Comparison of ENCODE assay signal across 9 cellular contexts in genomic region chr13:35953537-35954206, GRCh38.
A peak's percentile ranks its signal among the peaks of the same experiment; 100 is the strongest.
DNase-seq lines count a peak whose midpoint lies in the region; ATAC-seq and TF ChIP-seq lines count a peak whose summit lies in the region.
"Had no signal": no experiment of that assay in that cellular context is flagged by ENCODE, and none has a peak within 500 bp of the region (broad histone marks: within the 10 kb centered on the region; RNA-seq: fewer than 3 reads in every experiment).

No MANE protein-coding gene starts in this region.

- H3K9me3 Mint-ChIP-seq in Caco-2 (ENCODE audit: unreplicated experiment): no peaks in the 10 kb centered on the region

- no peak for TF ChIP-seq POLR2A in thyroid gland (IDR thresholded peaks at IDR 0.05)

- H3K9me3 ChIP-seq in Caco-2 (no peaks in the 10 kb centered on the region), thyroid gland (no peaks in the 10 kb centered on the region)
- H3K9me3 ChIP-seq: neutrophil had no signal

- WGBS in thyroid gland, 2 donors: 26 to 27% methylated on average over 12 of the region's 12 CpGs

- H3K36me3 ChIP-seq in Caco-2 (ENCODE audit: control insufficient read depth, insufficient read depth, low read length): no peaks in the 10 kb centered on the region
- no peaks in the 10 kb centered on the region for H3K36me3 ChIP-seq in thyroid gland
- H3K36me3 ChIP-seq: neutrophil had no signal

- TF ChIP-seq CTCF in Caco-2 (IDR thresholded peaks at IDR 0.05; ENCODE audit: insufficient read depth in 1 of 2, low read depth in 1 of 2, low read length in 1 of 2, severe bottlenecking in 1 of 2, unreplicated experiment in 1 of 2) (peak in 1 of 2 experiments; percentile 21), thyroid gland (IDR thresholded peaks at IDR 0.05) (peak in 4 of 6 experiments; percentile 38 to 47 (median 40))

- ATAC-seq in HG03432 (IDR thresholded peaks at IDR 0.05; ENCODE audit: unreplicated experiment) (peak; percentile 71), left colon (peak; percentile 47), GM18861 (IDR thresholded peaks at IDR 0.05; ENCODE audit: unreplicated experiment) (no peak)

- no TSS peak for BruUV-seq in Caco-2 (replicated peaks; lab: Mats Ljungman, UMichigan)

- H3K27ac ChIP-seq in cingulate gyrus (ENCODE audit: low read depth, low read length): peak overlapping the region; percentile 75
- no peak overlapping the region for H3K27ac ChIP-seq in thyroid gland
- H3K27ac ChIP-seq: neutrophil had no signal

- H3K4me3 Mint-ChIP-seq in Caco-2 (ENCODE audit: unreplicated experiment): no peak overlapping the region

- H3K36me3 Mint-ChIP-seq in Caco-2 (ENCODE audit: insufficient read depth, unreplicated experiment): no peaks in the 10 kb centered on the region

- H3K4me3 ChIP-seq in Caco-2 (ENCODE audit: low read depth, low read length): no peak overlapping the region
- no peak overlapping the region for H3K4me3 ChIP-seq in thyroid gland (replicated peaks in 1 of 3)

- CTCF ChIA-PET in Caco-2 (lab: Charles Lee): no interaction called here

- POLR2A ChIA-PET in Caco-2 (lab: Charles Lee): no interaction called here

- H3K27ac Mint-ChIP-seq in Caco-2 (ENCODE audit: unreplicated experiment): no peak overlapping the region

- H3K27me3 Mint-ChIP-seq in Caco-2 (ENCODE audit: insufficient read depth, unreplicated experiment): peaks cover 3% of the 10 kb centered on the region

- DNase-seq in Caco-2: peak; percentile 20 to 42
- peak; percentile 99 for DNase-seq in NCI-H748 (lab: John Stamatoyannopoulos, UW; ENCODE audit: unreplicated experiment)
- peak; percentile 37 to 63 for DNase-seq in left colon
- DNase-seq in thyroid gland: peak; percentile 40 to 42
- DNase-seq in activated CD4-positive, alpha-beta T cell treated with anti-CD3 and anti-CD28 coated beads, Interleukin-2, amount 50 U/mL, for 4 hours: no peak

- no peaks in the 10 kb centered on the region for H3K4me1 Mint-ChIP-seq in Caco-2 (ENCODE audit: low read depth, unreplicated experiment)

- no peaks in the 10 kb centered on the region for H3K4me1 ChIP-seq in Caco-2
- H3K4me1 ChIP-seq in thyroid gland: no peaks in the 10 kb centered on the region

- H3K27me3 ChIP-seq in Caco-2 (replicated peaks; ENCODE audit: control insufficient read depth, insufficient read depth, low read length) (no peaks in the 10 kb centered on the region), thyroid gland (no peaks in the 10 kb centered on the region)
- H3K27me3 ChIP-seq: neutrophil had no signal

- intact Hi-C loops in Caco-2 (cut with micrococcal nuclease; ENCODE audit: unreplicated experiment) (no loop called here), left colon (cut with DNase I, micrococcal nuclease) (no loop called here), thyroid gland (cut with DNase I) (no loop called here)

Comparison
In these comparisons a context has a peak if more than half of its experiments do, and no peak if none do; other contexts are left out.
1. DNase-seq: peak in Caco-2 (2 of 2), NCI-H748 (single experiment), left colon (2 of 2) and thyroid gland (2 of 2); none in activated CD4-positive, alpha-beta T cell treated with anti-CD3 and anti-CD28 coated beads, Interleukin-2, amount 50 U/mL, for 4 hours (0 of 2).